ENCODE assay signal across 12 cellular contexts in the genomic region with DNA sequence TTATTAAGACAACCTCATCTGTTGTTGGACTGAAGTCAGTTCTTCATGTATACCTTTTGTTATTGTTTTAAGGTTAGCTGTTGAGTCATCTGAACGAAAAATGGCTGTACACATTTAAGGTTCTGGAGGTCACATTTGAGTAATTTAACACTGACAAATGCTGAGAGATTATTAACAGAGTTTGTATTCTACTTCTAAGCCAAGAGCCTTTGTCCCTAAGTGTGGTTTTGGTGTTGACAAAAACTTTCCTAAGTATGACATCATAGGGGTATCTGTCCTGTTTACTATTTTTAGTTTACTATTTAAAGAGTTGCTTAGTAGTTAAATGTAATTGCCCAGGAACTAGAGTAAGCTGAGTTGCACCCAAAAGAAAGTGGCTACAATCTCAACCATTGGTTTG.
DNase-seq lines count a peak whose midpoint lies in the region; ATAC-seq, FAIRE-seq and TF ChIP-seq lines count a peak whose summit lies in the region.
"Had no signal": no experiment of that assay in that cellular context is flagged by ENCODE, and none has a peak within 500 bp of the region (broad histone marks: within the 10 kb centered on the region; RNA-seq: fewer than 3 reads in every experiment).

No MANE protein-coding gene starts in this region.

- CTCF ChIA-PET in A673 (lab: Charles Lee), result no interaction called here

- H3K9me3 Mint-ChIP-seq in activated T-cell treated with anti-CD3 and anti-CD28 coated beads, Interleukin-2, amount 50 U/mL, for 72 hours, result peaks cover 0 to 3% of the 10 kb centered on the region in 2 donors
- H3K9me3 Mint-ChIP-seq in activated T-cell treated with anti-CD3 and anti-CD28 coated beads, Interleukin-2, amount 50 U/mL, for 24 hours, result peaks cover 3% of the 10 kb centered on the region
- H3K9me3 Mint-ChIP-seq in activated T-helper 17 cell treated with anti-CD3 and anti-CD28 coated beads, Interleukin-2, amount 50 U/mL, for 72 hours, result no peaks in the 10 kb centered on the region

- H3K27ac Mint-ChIP-seq in activated T-cell treated with anti-CD3 and anti-CD28 coated beads, Interleukin-2, amount 50 U/mL, for 72 hours, result no peak overlapping the region
- no peak overlapping the region for H3K27ac Mint-ChIP-seq in activated T-cell treated with anti-CD3 and anti-CD28 coated beads, Interleukin-2, amount 50 U/mL, for 24 hours
- peak overlapping the region; percentile 72 for H3K27ac Mint-ChIP-seq in activated T-helper 17 cell treated with anti-CD3 and anti-CD28 coated beads, Interleukin-2, amount 50 U/mL, for 72 hours

- no peaks in the 10 kb centered on the region for H3K27me3 Mint-ChIP-seq in activated T-cell treated with anti-CD3 and anti-CD28 coated beads, Interleukin-2, amount 50 U/mL, for 72 hours (ENCODE audit: low read depth)
- H3K27me3 Mint-ChIP-seq in activated T-cell treated with anti-CD3 and anti-CD28 coated beads, Interleukin-2, amount 50 U/mL, for 24 hours, result no peaks in the 10 kb centered on the region
- H3K27me3 Mint-ChIP-seq in activated T-helper 17 cell treated with anti-CD3 and anti-CD28 coated beads, Interleukin-2, amount 50 U/mL, for 72 hours, result no peaks in the 10 kb centered on the region

- BruUV-seq in A673 (replicated peaks; lab: Mats Ljungman, UMichigan), result no TSS peak

- H3K4me3 Mint-ChIP-seq in activated T-cell treated with anti-CD3 and anti-CD28 coated beads, Interleukin-2, amount 50 U/mL, for 72 hours, result no peak overlapping the region
- H3K4me3 Mint-ChIP-seq in activated T-cell treated with anti-CD3 and anti-CD28 coated beads, Interleukin-2, amount 50 U/mL, for 24 hours, result no peak overlapping the region
- no peak overlapping the region for H3K4me3 Mint-ChIP-seq in activated T-helper 17 cell treated with anti-CD3 and anti-CD28 coated beads, Interleukin-2, amount 50 U/mL, for 72 hours

- intact Hi-C loops in A673 (cut with micrococcal nuclease; ENCODE audit: unreplicated experiment), result no loop called here

- no peaks in the 10 kb centered on the region for H3K27me3 ChIP-seq in A673 (replicated peaks; ENCODE audit: insufficient read depth, low read depth, low read length, poor library complexity)
- H3K27me3 ChIP-seq: upper lobe of right lung had no signal

- no peaks in the 10 kb centered on the region for H3K4me1 ChIP-seq in A673 (ENCODE audit: insufficient read depth, low read length, poor library complexity, severe bottlenecking)

- POLR2A ChIA-PET in A673 (lab: Charles Lee; ENCODE audit: low non-redundant PET), result interaction anchor here (0.5 kb wide), 1 partner anchor 88 kb away, joined by 4 read pairs; no protein-coding TSS in a partner anchor

- no peak overlapping the region for H3K27ac ChIP-seq in A673 (ENCODE audit: low read depth, low read length, poor library complexity, severe bottlenecking)
- H3K27ac ChIP-seq: upper lobe of right lung had no signal

- no peaks in the 10 kb centered on the region for H3K36me3 ChIP-seq in A673 (ENCODE audit: insufficient read depth, low read length, poor library complexity, severe bottlenecking)
- H3K36me3 ChIP-seq: upper lobe of right lung had no signal

- peaks cover 2 to 3% of the 10 kb centered on the region in 2 donors for H3K36me3 Mint-ChIP-seq in activated T-cell treated with anti-CD3 and anti-CD28 coated beads, Interleukin-2, amount 50 U/mL, for 72 hours (ENCODE audit: insufficient read depth in 2 of 2)
- peaks cover 6% of the 10 kb centered on the region for H3K36me3 Mint-ChIP-seq in activated T-cell treated with anti-CD3 and anti-CD28 coated beads, Interleukin-2, amount 50 U/mL, for 24 hours (ENCODE audit: low read depth)
- H3K36me3 Mint-ChIP-seq in activated T-helper 17 cell treated with anti-CD3 and anti-CD28 coated beads, Interleukin-2, amount 50 U/mL, for 72 hours (ENCODE audit: low read depth), result peaks cover 6% of the 10 kb centered on the region

- FAIRE-seq in frontal cortex (lab: Jason Lieb, UNC), result no peak
- FAIRE-seq: colon had no signal

- H3K4me3 ChIP-seq in A673 (ENCODE audit: low read depth, low read length, poor library complexity, severe bottlenecking), result no peak overlapping the region
- H3K4me3 ChIP-seq: upper lobe of right lung had no signal

- peak; percentile 50 to 73 for ATAC-seq in activated T-cell treated with anti-CD3 and anti-CD28 coated beads, Interleukin-2, amount 50 U/mL, for 72 hours (replicated peaks in 1 of 2)
- ATAC-seq in HG02970 (IDR thresholded peaks at IDR 0.05; ENCODE audit: low FRiP score, unreplicated experiment), result peak; percentile 61
- peak; percentile 89 for ATAC-seq in activated T-helper 17 cell treated with anti-CD3 and anti-CD28 coated beads, Interleukin-2, amount 50 U/mL, for 72 hours (replicated peaks)
- ATAC-seq in stimulated activated naive CD8-positive, alpha-beta T cell treated with anti-CD3 and anti-CD28 coated beads, Interleukin-15, Interleukin-2, amounts not matched to agents 100 U/mL and 50 U/mL, for 24 hours, result peak; percentile 28
- ATAC-seq: upper lobe of right lung had no signal

- no peak for TF ChIP-seq CTCF in A673 (conservative IDR thresholded peaks at IDR 0.05; ENCODE audit: low read depth, low read length)

- no peaks in the 10 kb centered on the region for H3K9me3 ChIP-seq in A673 (ENCODE audit: low read depth, low read length, poor library complexity, severe bottlenecking)
- H3K9me3 ChIP-seq: upper lobe of right lung had no signal

- DNase-seq in activated T-cell treated with anti-CD3 and anti-CD28 coated beads, Interleukin-2, amount 50 U/mL, for 72 hours, result no peak
- DNase-seq in activated T-cell treated with anti-CD3 and anti-CD28 coated beads, Interleukin-2, amount 50 U/mL, for 24 hours, result no peak
- DNase-seq in stimulated activated naive CD8-positive, alpha-beta T cell treated with anti-CD3 and anti-CD28 coated beads, Interleukin-15, Interleukin-2, amounts not matched to agents 100 U/mL and 50 U/mL, for 24 hours, result no peak
- DNase-seq in A673 (ENCODE audit: low spot score) (no peak), amniotic stem cell (lab: John Stamatoyannopoulos, UW) (no peak), frontal cortex (ENCODE audit: low spot score in 2 of 2) (no peak)
- DNase-seq: ACHN, KG1, upper lobe of right lung had no signal

- H3K4me1 Mint-ChIP-seq in activated T-cell treated with anti-CD3 and anti-CD28 coated beads, Interleukin-2, amount 50 U/mL, for 72 hours (ENCODE audit: low read depth), result peaks cover 32% of the 10 kb centered on the region
- peaks cover 65% of the 10 kb centered on the region for H3K4me1 Mint-ChIP-seq in activated T-cell treated with anti-CD3 and anti-CD28 coated beads, Interleukin-2, amount 50 U/mL, for 24 hours (ENCODE audit: low read depth)
- H3K4me1 Mint-ChIP-seq in activated T-helper 17 cell treated with anti-CD3 and anti-CD28 coated beads, Interleukin-2, amount 50 U/mL, for 72 hours, result peaks cover 48% of the 10 kb centered on the region

Comparison
In these comparisons a context has a peak if more than half of its experiments do, and no peak if none do; other contexts are left out.
1. ATAC-seq: peak in every context shown above with its lines; median percentile 89 in activated T-helper 17 cell treated with anti-CD3 and anti-CD28 coated beads, Interleukin-2, amount 50 U/mL, for 72 hours; 62 in activated T-cell treated with anti-CD3 and anti-CD28 coated beads, Interleukin-2, amount 50 U/mL, for 72 hours; 61 in HG02970; 28 in stimulated activated naive CD8-positive, alpha-beta T cell treated with anti-CD3 and anti-CD28 coated beads, Interleukin-15, Interleukin-2, amounts not matched to agents 100 U/mL and 50 U/mL, for 24 hours.